1 cellular context compared by ENCODE assay signal in genomic region chr9:137430723-137431415, GRCh38.
TF ChIP-seq lines count a peak whose summit lies in the region.

No MANE protein-coding gene starts in this region.

TF ChIP-seq in HCT116, 20 proteins besides CTCF, POLR2A, EP300 and RAD21 (continued from another document):
- TF ChIP-seq, protein P1, sequence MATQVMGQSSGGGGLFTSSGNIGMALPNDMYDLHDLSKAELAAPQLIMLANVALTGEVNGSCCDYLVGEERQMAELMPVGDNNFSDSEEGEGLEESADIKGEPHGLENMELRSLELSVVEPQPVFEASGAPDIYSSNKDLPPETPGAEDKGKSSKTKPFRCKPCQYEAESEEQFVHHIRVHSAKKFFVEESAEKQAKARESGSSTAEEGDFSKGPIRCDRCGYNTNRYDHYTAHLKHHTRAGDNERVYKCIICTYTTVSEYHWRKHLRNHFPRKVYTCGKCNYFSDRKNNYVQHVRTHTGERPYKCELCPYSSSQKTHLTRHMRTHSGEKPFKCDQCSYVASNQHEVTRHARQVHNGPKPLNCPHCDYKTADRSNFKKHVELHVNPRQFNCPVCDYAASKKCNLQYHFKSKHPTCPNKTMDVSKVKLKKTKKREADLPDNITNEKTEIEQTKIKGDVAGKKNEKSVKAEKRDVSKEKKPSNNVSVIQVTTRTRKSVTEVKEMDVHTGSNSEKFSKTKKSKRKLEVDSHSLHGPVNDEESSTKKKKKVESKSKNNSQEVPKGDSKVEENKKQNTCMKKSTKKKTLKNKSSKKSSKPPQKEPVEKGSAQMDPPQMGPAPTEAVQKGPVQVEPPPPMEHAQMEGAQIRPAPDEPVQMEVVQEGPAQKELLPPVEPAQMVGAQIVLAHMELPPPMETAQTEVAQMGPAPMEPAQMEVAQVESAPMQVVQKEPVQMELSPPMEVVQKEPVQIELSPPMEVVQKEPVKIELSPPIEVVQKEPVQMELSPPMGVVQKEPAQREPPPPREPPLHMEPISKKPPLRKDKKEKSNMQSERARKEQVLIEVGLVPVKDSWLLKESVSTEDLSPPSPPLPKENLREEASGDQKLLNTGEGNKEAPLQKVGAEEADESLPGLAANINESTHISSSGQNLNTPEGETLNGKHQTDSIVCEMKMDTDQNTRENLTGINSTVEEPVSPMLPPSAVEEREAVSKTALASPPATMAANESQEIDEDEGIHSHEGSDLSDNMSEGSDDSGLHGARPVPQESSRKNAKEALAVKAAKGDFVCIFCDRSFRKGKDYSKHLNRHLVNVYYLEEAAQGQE (IDR thresholded peaks at IDR 0.05; ENCODE audit: low read depth), result no peak
- TF ChIP-seq SP1 (IDR thresholded peaks at IDR 0.05; ENCODE audit: low read depth), result no peak
- no peak for TF ChIP-seq ZFX (IDR thresholded peaks at IDR 0.05)
- no peak for TF ChIP-seq MAX (IDR thresholded peaks at IDR 0.05)
TF ChIP-seq in HCT116: peak in this region for 0.
